Comparison of ENCODE assay signal across 8 cellular contexts in the genomic region with DNA sequence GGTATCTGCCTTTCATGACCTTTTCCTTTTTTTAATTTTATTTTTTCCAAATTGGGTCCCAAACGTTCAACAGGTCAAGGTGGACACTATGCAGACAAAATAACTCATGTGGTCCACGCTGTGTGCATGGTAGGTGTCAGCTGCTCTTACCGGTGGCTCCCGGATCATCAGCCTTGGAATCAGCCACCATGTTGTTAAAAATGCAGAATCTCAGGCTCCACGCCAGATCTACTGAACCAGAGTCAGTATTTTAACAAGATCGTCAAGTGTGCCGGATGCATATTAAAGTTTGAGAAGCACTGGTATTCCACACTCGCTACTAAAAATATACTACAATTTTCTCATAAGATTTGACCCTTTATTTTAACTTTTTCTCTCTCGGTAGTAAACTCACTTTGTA. TPM values are rescaled to one million over a fixed set of nuclear protein-coding genes. Genes with fewer than 3 reads are reported as not detected.
DNase-seq lines count a peak whose midpoint lies in the region; ATAC-seq and TF ChIP-seq lines count a peak whose summit lies in the region.

No MANE protein-coding gene starts in this region.

- H3K4me3 ChIP-seq in AG10803 (ENCODE audit: low read length) = peak overlapping the region; percentile 68
- H3K4me3 ChIP-seq in colonic mucosa = peak overlapping the region; percentile 39

- no peak for ATAC-seq in HG03521 (IDR thresholded peaks at IDR 0.05; ENCODE audit: unreplicated experiment)
- ATAC-seq in GM21529 (IDR thresholded peaks at IDR 0.05; ENCODE audit: unreplicated experiment) = no peak
- ATAC-seq in GM21786 (IDR thresholded peaks at IDR 0.05; ENCODE audit: unreplicated experiment) = no peak

- H3K36me3 ChIP-seq in colonic mucosa = no peaks in the 10 kb centered on the region

- H3K27ac Mint-ChIP-seq in IgD-negative memory B cell = no peak overlapping the region
- H3K27ac Mint-ChIP-seq in nephron = peak overlapping the region; percentile 93 to 96 (median 95)

- H3K27me3 ChIP-seq in colonic mucosa = no peaks in the 10 kb centered on the region

- H3K27me3 Mint-ChIP-seq in IgD-negative memory B cell (peaks cover 30% of the 10 kb centered on the region), nephron (ENCODE audit: low read depth) (no peaks in the 10 kb centered on the region)

- H3K4me1 ChIP-seq in colonic mucosa = no peaks in the 10 kb centered on the region

- H3K4me3 Mint-ChIP-seq in IgD-negative memory B cell = peak overlapping the region; percentile 73 to 95 (median 82)
- peak overlapping the region; percentile 80 to 88 (median 86) for H3K4me3 Mint-ChIP-seq in nephron

- TF ChIP-seq CTCF in AG10803 (conservative IDR thresholded peaks at IDR 0.05; ENCODE audit: low read length) = no peak
- no peak for TF ChIP-seq CTCF in colonic mucosa (IDR thresholded peaks at IDR 0.05)
- TF ChIP-seq CTCF in nephron (IDR thresholded peaks at IDR 0.05; ENCODE audit: unreplicated experiment in 3 of 3) = no peak

- no peaks in the 10 kb centered on the region for H3K9me3 ChIP-seq in colonic mucosa

- H3K27ac ChIP-seq in colonic mucosa = no peak overlapping the region

- peaks cover 0 to 9% (median 8%) of the 10 kb centered on the region in 3 donors for H3K4me1 Mint-ChIP-seq in IgD-negative memory B cell
- H3K4me1 Mint-ChIP-seq in nephron = peaks cover 47% of the 10 kb centered on the region

- no peaks in the 10 kb centered on the region for H3K9me3 Mint-ChIP-seq in IgD-negative memory B cell
- no peaks in the 10 kb centered on the region for H3K9me3 Mint-ChIP-seq in nephron

- no peak overlapping the region for H3K9ac ChIP-seq in colonic mucosa (ENCODE audit: low read depth in 2 of 2, low read length in 2 of 2)

- DNase-seq in AG10803 (ENCODE audit: low read depth) = no peak
- DNase-seq in colonic mucosa = no peak
- DNase-seq in posterior vena cava (ENCODE audit: low spot score) = no peak

- intact Hi-C loops in colonic mucosa (cut with DNase I) = no loop called here
- intact Hi-C loops in posterior vena cava (cut with DNase I) = loop anchor here (10.0 kb wide), 2 partner anchors 72 to 1238 kb away; no protein-coding TSS in a partner anchor

- H3K36me3 Mint-ChIP-seq in IgD-negative memory B cell (no peaks in the 10 kb centered on the region), nephron (ENCODE audit: low read depth) (peaks cover 2% of the 10 kb centered on the region)

RNA-seq across cellular contexts. Expression of gene LDLRAD3, which starts 0.6 kb away (rescaled TPM):
- not detected for polyA plus RNA-seq in IgD-negative memory B cell
- total RNA-seq in colonic mucosa (1 to 10 TPM; 1.9 to 2.9 TPM), posterior vena cava (10 to 100 TPM; 12.4 to 18.4 TPM)

Comparison
In these comparisons a context has a peak if more than half of its experiments do, and no peak if none do; other contexts are left out.
1. H3K27ac Mint-ChIP-seq: peak in nephron (3 of 3); none in IgD-negative memory B cell (0 of 3).